Comparison of ENCODE assay signal across 1 cellular context in the genomic region with DNA sequence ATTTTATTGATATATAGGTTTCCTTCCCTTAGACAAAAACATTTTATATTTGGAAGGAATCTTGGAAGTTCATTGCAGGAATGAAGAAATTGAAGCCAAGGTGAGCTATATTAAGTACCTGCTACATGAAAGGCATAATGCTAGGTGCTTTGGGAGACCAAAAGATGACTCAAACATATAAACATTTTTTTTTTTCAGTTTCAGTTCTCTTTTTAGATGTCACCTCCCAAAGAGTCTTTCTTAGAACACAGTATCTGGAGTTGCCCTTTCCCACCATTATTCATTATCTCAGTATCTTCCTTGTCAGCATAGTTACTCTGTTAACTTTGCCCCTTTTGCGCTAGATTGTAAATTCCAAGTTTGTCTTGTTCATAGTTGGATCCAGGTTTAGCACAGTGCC.
TF ChIP-seq lines count a peak whose summit lies in the region.

No MANE protein-coding gene starts in this region.

TF ChIP-seq in HCT116, 20 proteins besides CTCF, POLR2A, EP300 and RAD21 (continued from another document):
- TF ChIP-seq, protein P1, sequence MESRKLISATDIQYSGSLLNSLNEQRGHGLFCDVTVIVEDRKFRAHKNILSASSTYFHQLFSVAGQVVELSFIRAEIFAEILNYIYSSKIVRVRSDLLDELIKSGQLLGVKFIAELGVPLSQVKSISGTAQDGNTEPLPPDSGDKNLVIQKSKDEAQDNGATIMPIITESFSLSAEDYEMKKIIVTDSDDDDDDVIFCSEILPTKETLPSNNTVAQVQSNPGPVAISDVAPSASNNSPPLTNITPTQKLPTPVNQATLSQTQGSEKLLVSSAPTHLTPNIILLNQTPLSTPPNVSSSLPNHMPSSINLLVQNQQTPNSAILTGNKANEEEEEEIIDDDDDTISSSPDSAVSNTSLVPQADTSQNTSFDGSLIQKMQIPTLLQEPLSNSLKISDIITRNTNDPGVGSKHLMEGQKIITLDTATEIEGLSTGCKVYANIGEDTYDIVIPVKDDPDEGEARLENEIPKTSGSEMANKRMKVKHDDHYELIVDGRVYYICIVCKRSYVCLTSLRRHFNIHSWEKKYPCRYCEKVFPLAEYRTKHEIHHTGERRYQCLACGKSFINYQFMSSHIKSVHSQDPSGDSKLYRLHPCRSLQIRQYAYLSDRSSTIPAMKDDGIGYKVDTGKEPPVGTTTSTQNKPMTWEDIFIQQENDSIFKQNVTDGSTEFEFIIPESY (IDR thresholded peaks at IDR 0.05; ENCODE audit: extremely low read depth, insufficient replicate concordance, low read length): no peak
- TF ChIP-seq POLR2AphosphoS5 (IDR thresholded peaks at IDR 0.05; ENCODE audit: low read depth, low read length): no peak
- no peak for TF ChIP-seq SP1 (IDR thresholded peaks at IDR 0.05; ENCODE audit: low read depth)
- no peak for TF ChIP-seq FOSL1 (IDR thresholded peaks at IDR 0.05; ENCODE audit: low read depth)
- TF ChIP-seq SRF (IDR thresholded peaks at IDR 0.05; ENCODE audit: low read depth): no peak
- TF ChIP-seq EZH2phosphoT487 (IDR thresholded peaks at IDR 0.05; ENCODE audit: borderline replicate concordance): no peak
- TF ChIP-seq ZFX (IDR thresholded peaks at IDR 0.05): no peak
- no peak for TF ChIP-seq CEBPB (IDR thresholded peaks at IDR 0.05; ENCODE audit: low read depth)
- TF ChIP-seq, protein P2, sequence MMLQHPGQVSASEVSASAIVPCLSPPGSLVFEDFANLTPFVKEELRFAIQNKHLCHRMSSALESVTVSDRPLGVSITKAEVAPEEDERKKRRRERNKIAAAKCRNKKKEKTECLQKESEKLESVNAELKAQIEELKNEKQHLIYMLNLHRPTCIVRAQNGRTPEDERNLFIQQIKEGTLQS (IDR thresholded peaks at IDR 0.05): no peak
- TF ChIP-seq EZH2 (IDR thresholded peaks at IDR 0.05): no peak
- TF ChIP-seq ELF1 (IDR thresholded peaks at IDR 0.05; ENCODE audit: borderline replicate concordance, low read depth): no peak
- TF ChIP-seq, protein P3, sequence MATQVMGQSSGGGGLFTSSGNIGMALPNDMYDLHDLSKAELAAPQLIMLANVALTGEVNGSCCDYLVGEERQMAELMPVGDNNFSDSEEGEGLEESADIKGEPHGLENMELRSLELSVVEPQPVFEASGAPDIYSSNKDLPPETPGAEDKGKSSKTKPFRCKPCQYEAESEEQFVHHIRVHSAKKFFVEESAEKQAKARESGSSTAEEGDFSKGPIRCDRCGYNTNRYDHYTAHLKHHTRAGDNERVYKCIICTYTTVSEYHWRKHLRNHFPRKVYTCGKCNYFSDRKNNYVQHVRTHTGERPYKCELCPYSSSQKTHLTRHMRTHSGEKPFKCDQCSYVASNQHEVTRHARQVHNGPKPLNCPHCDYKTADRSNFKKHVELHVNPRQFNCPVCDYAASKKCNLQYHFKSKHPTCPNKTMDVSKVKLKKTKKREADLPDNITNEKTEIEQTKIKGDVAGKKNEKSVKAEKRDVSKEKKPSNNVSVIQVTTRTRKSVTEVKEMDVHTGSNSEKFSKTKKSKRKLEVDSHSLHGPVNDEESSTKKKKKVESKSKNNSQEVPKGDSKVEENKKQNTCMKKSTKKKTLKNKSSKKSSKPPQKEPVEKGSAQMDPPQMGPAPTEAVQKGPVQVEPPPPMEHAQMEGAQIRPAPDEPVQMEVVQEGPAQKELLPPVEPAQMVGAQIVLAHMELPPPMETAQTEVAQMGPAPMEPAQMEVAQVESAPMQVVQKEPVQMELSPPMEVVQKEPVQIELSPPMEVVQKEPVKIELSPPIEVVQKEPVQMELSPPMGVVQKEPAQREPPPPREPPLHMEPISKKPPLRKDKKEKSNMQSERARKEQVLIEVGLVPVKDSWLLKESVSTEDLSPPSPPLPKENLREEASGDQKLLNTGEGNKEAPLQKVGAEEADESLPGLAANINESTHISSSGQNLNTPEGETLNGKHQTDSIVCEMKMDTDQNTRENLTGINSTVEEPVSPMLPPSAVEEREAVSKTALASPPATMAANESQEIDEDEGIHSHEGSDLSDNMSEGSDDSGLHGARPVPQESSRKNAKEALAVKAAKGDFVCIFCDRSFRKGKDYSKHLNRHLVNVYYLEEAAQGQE (IDR thresholded peaks at IDR 0.05; ENCODE audit: low read depth): no peak
